Comparison of ENCODE assay signal across 12 cellular contexts in the genomic region with DNA sequence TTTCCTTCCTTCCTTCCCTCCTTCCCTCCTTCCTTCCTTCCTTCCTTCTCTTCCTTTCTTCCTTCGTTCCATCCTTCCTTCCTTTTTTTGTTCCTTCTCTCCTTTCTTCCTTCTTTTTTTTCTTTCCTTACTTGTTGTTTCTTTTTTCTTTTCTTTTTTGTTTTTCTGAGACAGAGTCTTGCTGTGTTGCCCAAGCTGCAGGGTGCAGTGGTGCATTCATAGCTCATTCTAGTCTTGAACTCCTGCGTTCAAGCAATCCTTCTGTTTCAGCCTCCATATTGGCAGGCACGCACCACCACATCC. TPM values are rescaled to one million over a fixed set of nuclear protein-coding genes. Genes with fewer than 3 reads are reported as not detected.
DNase-seq lines count a peak whose midpoint lies in the region; ATAC-seq and TF ChIP-seq lines count a peak whose summit lies in the region.
"Had no signal": no experiment of that assay in that cellular context is flagged by ENCODE, and none has a peak within 500 bp of the region (broad histone marks: within the 10 kb centered on the region; RNA-seq: fewer than 3 reads in every experiment).

No MANE protein-coding gene starts in this region.

- H4K20me1 ChIP-seq in Loucy (ENCODE audit: insufficient read depth, low read length, poor library complexity, severe bottlenecking) (no peaks in the 10 kb centered on the region), neural progenitor cell (ENCODE audit: low read depth) (no peaks in the 10 kb centered on the region)

- H3K36me3 Mint-ChIP-seq in activated CD4-positive, alpha-beta T cell treated with anti-CD3 and anti-CD28 coated beads for 36 hours (ENCODE audit: low read depth) = no peaks in the 10 kb centered on the region
- no peaks in the 10 kb centered on the region for H3K36me3 Mint-ChIP-seq in brain
- no peaks in the 10 kb centered on the region for H3K36me3 Mint-ChIP-seq in neural progenitor cell

- peaks cover 24% of the 10 kb centered on the region for H3K4me1 Mint-ChIP-seq in activated CD4-positive, alpha-beta T cell treated with anti-CD3 and anti-CD28 coated beads for 36 hours
- H3K4me1 Mint-ChIP-seq in brain (peaks cover 29% of the 10 kb centered on the region), neural progenitor cell (peaks cover 19% of the 10 kb centered on the region)

- H3K9ac ChIP-seq in Loucy (ENCODE audit: low read depth, low read length, poor library complexity, severe bottlenecking) (no peak overlapping the region), neural progenitor cell (no peak overlapping the region)

- H3K27me3 ChIP-seq in Loucy (ENCODE audit: insufficient read depth, low read length, poor library complexity, severe bottlenecking) (no peaks in the 10 kb centered on the region), neural progenitor cell (peaks cover 7% of the 10 kb centered on the region)
- H3K27me3 ChIP-seq: tibial artery had no signal

- no peak overlapping the region for H3K27ac ChIP-seq in neural progenitor cell
- no peak overlapping the region for H3K27ac ChIP-seq in substantia nigra (ENCODE audit: low read depth, low read length, poor library complexity, severe bottlenecking)

- peak overlapping the region; percentile 11 for H3K4me3 Mint-ChIP-seq in activated CD4-positive, alpha-beta T cell treated with anti-CD3 and anti-CD28 coated beads for 36 hours
- H3K4me3 Mint-ChIP-seq in brain = peak overlapping the region; percentile 3 to 88 (median 63)
- peak overlapping the region; percentile 65 for H3K4me3 Mint-ChIP-seq in neural progenitor cell

- TF ChIP-seq CTCF in Loucy (conservative IDR thresholded peaks at IDR 0.05; ENCODE audit: low read length) (no peak), brain (conservative IDR thresholded peaks at IDR 0.05) (no peak), neural progenitor cell (IDR thresholded peaks at IDR 0.05) (no peak), mucosa of descending colon (IDR thresholded peaks at IDR 0.05) (no peak)

- no peaks in the 10 kb centered on the region for H3K36me3 ChIP-seq in Loucy (ENCODE audit: insufficient read depth, low read length)
- no peaks in the 10 kb centered on the region for H3K36me3 ChIP-seq in neural progenitor cell
- no peaks in the 10 kb centered on the region for H3K36me3 ChIP-seq in mucosa of descending colon (ENCODE audit: low read depth)
- H3K36me3 ChIP-seq: left ventricle myocardium inferior, tibial artery had no signal

- H3K4me2 ChIP-seq in Loucy (ENCODE audit: low read depth, low read length, poor library complexity, severe bottlenecking) (no peak overlapping the region), neural progenitor cell (no peak overlapping the region)

- CTCF ChIA-PET in activated CD4-positive, alpha-beta T cell treated with anti-CD3 and anti-CD28 coated beads for 36 hours (lab: Charles Lee) = interaction anchor here (1.3 to 1.5 kb wide), 4 partner anchors 10 to 113 kb away, joined by 3 to 5 read pairs (median 4); no protein-coding TSS in a partner anchor

- DNase-seq in activated CD4-positive, alpha-beta T cell treated with anti-CD3 and anti-CD28 coated beads for 36 hours = no peak
- DNase-seq in activated CD4-positive, alpha-beta T cell treated with anti-CD3 and anti-CD28 coated beads, Interleukin-2, amount 50 U/mL, for 4 hours = no peak
- DNase-seq in neural progenitor cell (ENCODE audit: low spot score) (no peak), substantia nigra (lab: John Stamatoyannopoulos, UW) (no peak), mucosa of descending colon (no peak)
- DNase-seq: left ventricle myocardium inferior had no signal

- no peaks in the 10 kb centered on the region for H3K9me3 Mint-ChIP-seq in activated CD4-positive, alpha-beta T cell treated with anti-CD3 and anti-CD28 coated beads for 36 hours (ENCODE audit: low read depth)
- H3K9me3 Mint-ChIP-seq in brain (no peaks in the 10 kb centered on the region), neural progenitor cell (no peaks in the 10 kb centered on the region)

- H3K27me3 Mint-ChIP-seq in activated CD4-positive, alpha-beta T cell treated with anti-CD3 and anti-CD28 coated beads for 36 hours = no peaks in the 10 kb centered on the region
- H3K27me3 Mint-ChIP-seq in brain = peaks cover 12% of the 10 kb centered on the region
- H3K27me3 Mint-ChIP-seq in neural progenitor cell (ENCODE audit: insufficient read depth, low read depth) = peaks cover 7% of the 10 kb centered on the region

- no peak for ATAC-seq in activated CD4-positive, alpha-beta T cell treated with anti-CD3 and anti-CD28 coated beads for 36 hours
- ATAC-seq in esophagus mucosa (no peak), mucosa of descending colon (no peak)

- no peaks in the 10 kb centered on the region; the same call in 1 of the 2 replicates for H3F3A ChIP-seq in Loucy (ENCODE audit: low read depth)
- H3F3A ChIP-seq in neural progenitor cell (ENCODE audit: low read depth) = peaks cover 29% of the 10 kb centered on the region

- peak overlapping the region; percentile 73 for H3K27ac Mint-ChIP-seq in activated CD4-positive, alpha-beta T cell treated with anti-CD3 and anti-CD28 coated beads for 36 hours
- H3K27ac Mint-ChIP-seq in brain = peak overlapping the region in 2 of 5 experiments; percentile 10 to 83
- H3K27ac Mint-ChIP-seq in neural progenitor cell = no peak overlapping the region

- H3K9me3 ChIP-seq in Loucy (ENCODE audit: insufficient read depth, low read depth, low read length) (no peaks in the 10 kb centered on the region), neural progenitor cell (ENCODE audit: low read depth) (no peaks in the 10 kb centered on the region), mucosa of descending colon (no peaks in the 10 kb centered on the region)
- H3K9me3 ChIP-seq: left ventricle myocardium inferior, tibial artery had no signal

- no peak overlapping the region for H3K4me3 ChIP-seq in Loucy (ENCODE audit: low read length, poor library complexity, severe bottlenecking)
- no peak overlapping the region for H3K4me3 ChIP-seq in neural progenitor cell
- no peak overlapping the region for H3K4me3 ChIP-seq in mucosa of descending colon

- H3K4me1 ChIP-seq in Loucy (ENCODE audit: insufficient read depth, low read length, poor library complexity, severe bottlenecking) = peaks cover 17% of the 10 kb centered on the region
- H3K4me1 ChIP-seq in neural progenitor cell = peaks cover 13% of the 10 kb centered on the region
- peaks cover 19% of the 10 kb centered on the region for H3K4me1 ChIP-seq in mucosa of descending colon (ENCODE audit: low read depth)

- H3K79me2 ChIP-seq in Loucy (ENCODE audit: insufficient read depth, low read length) (peaks cover 2% of the 10 kb centered on the region; the same call in 1 of the 2 replicates), neural progenitor cell (ENCODE audit: low read depth) (no peaks in the 10 kb centered on the region)

- intact Hi-C loops in activated CD4-positive, alpha-beta T cell treated with anti-CD3 and anti-CD28 coated beads for 36 hours (cut with DNase I, micrococcal nuclease) = loop anchor here (1.0 to 5.0 kb wide), 8 partner anchors 17 to 482 kb away; a partner anchor contains a TSS
- intact Hi-C loops in mucosa of descending colon (cut with DNase I, micrococcal nuclease) = loop anchor here in 1 of 2 donors (10.0 kb wide), 1 partner anchor 54 kb away; no protein-coding TSS in a partner anchor

- H3K9me2 ChIP-seq in Loucy (replicated peaks; ENCODE audit: low read depth, low read length) = no peaks in the 10 kb centered on the region

- POLR2A ChIA-PET in activated CD4-positive, alpha-beta T cell treated with anti-CD3 and anti-CD28 coated beads for 36 hours (lab: Charles Lee) = interaction anchor here (0.5 to 0.6 kb wide), 2 partner anchors 13 to 31 kb away, joined by 3 to 8 read pairs; no protein-coding TSS in a partner anchor

- H2AFZ ChIP-seq in Loucy (ENCODE audit: low read length) = peak overlapping the region; percentile 88
- H2AFZ ChIP-seq in neural progenitor cell (replicated peaks) = peak overlapping the region; percentile 95

RNA-seq across cellular contexts. Expression of a gene that starts 5.5 kb away (rescaled TPM):
- total RNA-seq in activated CD4-positive, alpha-beta T cell treated with anti-CD3 and anti-CD28 coated beads for 36 hours = 1,000 to 10,000 TPM; 3,116 to 3,255 TPM
- polyA plus RNA-seq in brain (ENCODE audit: insufficient read depth, low read depth, low replicate concordance) = 3,920 TPM
- total RNA-seq in neural progenitor cell (ENCODE audit: low replicate concordance) (1,288 and 2,841 TPM in 2 replicates), esophagus mucosa (2,169 TPM), mucosa of descending colon (1,000 to 10,000 TPM; 1,826 to 2,582 (median 2,012) TPM)

RNA-seq across cellular contexts. Expression of a gene that starts 16.8 kb away (rescaled TPM):
- 10 to 100 TPM; 23.0 to 37.3 TPM for total RNA-seq in activated CD4-positive, alpha-beta T cell treated with anti-CD3 and anti-CD28 coated beads for 36 hours
- polyA plus RNA-seq in brain (ENCODE audit: insufficient read depth, low read depth, low replicate concordance) = 41.9 TPM
- total RNA-seq in neural progenitor cell (ENCODE audit: low replicate concordance) (17.0 and 34.1 TPM in 2 replicates), esophagus mucosa (19.3 TPM), mucosa of descending colon (10 to 100 TPM; 27.4 to 44.6 (median 29.5) TPM)

RNA-seq across cellular contexts. Expression of a gene that starts 19.9 kb away (rescaled TPM):
- total RNA-seq in activated CD4-positive, alpha-beta T cell treated with anti-CD3 and anti-CD28 coated beads for 36 hours = 10 to 100 TPM; 26.7 to 27.6 TPM
- polyA plus RNA-seq in brain (ENCODE audit: insufficient read depth, low read depth, low replicate concordance) = 83.8 TPM
- total RNA-seq in neural progenitor cell (ENCODE audit: low replicate concordance) (33.7 and 96.6 TPM in 2 replicates), esophagus mucosa (28.8 TPM), mucosa of descending colon (100 to 1,000 TPM in 1 of 3 donors, 10 to 100 TPM in 2; 51.3 to 121 (median 56.9) TPM)

RNA-seq across cellular contexts. Expression of a gene that starts 57.9 kb away (rescaled TPM):
- total RNA-seq in activated CD4-positive, alpha-beta T cell treated with anti-CD3 and anti-CD28 coated beads for 36 hours = not detected
- polyA plus RNA-seq in brain (ENCODE audit: insufficient read depth, low read depth, low replicate concordance) = 0.31 TPM
- total RNA-seq in neural progenitor cell (ENCODE audit: low replicate concordance) = 0.77 and 1.1 TPM in 2 replicates
- not detected for total RNA-seq in esophagus mucosa
- under 1 TPM in 1 of 3 donors, not detected in 2; 0.36 TPM for total RNA-seq in mucosa of descending colon
- total RNA-seq: occipital lobe, RPMI7951 had no signal

Comparison
In these comparisons a context has a peak if more than half of its experiments do, and no peak if none do; other contexts are left out.
1. H3K4me3 Mint-ChIP-seq: peak in every context shown above with its lines; median percentile 65 in neural progenitor cell; 63 in brain; 11 in activated CD4-positive, alpha-beta T cell treated with anti-CD3 and anti-CD28 coated beads for 36 hours.